ENCODE assay signal across 8 cellular contexts in genomic region chr1:167627615-167627864, GRCh38. TPM values are rescaled to one million over a fixed set of nuclear protein-coding genes. Genes with fewer than 3 reads are reported as not detected.
A peak's percentile ranks its signal among the peaks of the same experiment; 100 is the strongest.
DNase-seq lines count a peak whose midpoint lies in the region; ATAC-seq and TF ChIP-seq lines count a peak whose summit lies in the region.

No MANE protein-coding gene starts in this region.

- H3K9me3 ChIP-seq in SU-DHL-6 (ENCODE audit: insufficient read depth, low read length) = no peaks in the 10 kb centered on the region
- no peaks in the 10 kb centered on the region for H3K9me3 ChIP-seq in mucosa of descending colon
- no peaks in the 10 kb centered on the region for H3K9me3 ChIP-seq in vagina

- H3K9ac ChIP-seq in SU-DHL-6 (ENCODE audit: low read length) = peak overlapping the region; percentile 94

- no peaks in the 10 kb centered on the region for H3K27me3 ChIP-seq in SU-DHL-6 (ENCODE audit: low read length)
- H3K27me3 ChIP-seq in vagina = no peaks in the 10 kb centered on the region

- H2AFZ ChIP-seq in SU-DHL-6 (ENCODE audit: low read depth, low read length, severe bottlenecking) = peak overlapping the region; percentile 37

- peaks cover 26% of the 10 kb centered on the region for H3F3A ChIP-seq in SU-DHL-6 (ENCODE audit: insufficient read depth)

- TF ChIP-seq CTCF in GM12865 (IDR thresholded peaks at IDR 0.05; ENCODE audit: insufficient read depth, low read depth, low read length, missing control alignments) (no peak), SU-DHL-6 (IDR thresholded peaks at IDR 0.05; ENCODE audit: insufficient read depth, low read length, poor library complexity, severe bottlenecking) (no peak), mucosa of descending colon (IDR thresholded peaks at IDR 0.05) (no peak), vagina (IDR thresholded peaks at IDR 0.05) (no peak)

- peak overlapping the region; percentile 85 for H3K4me2 ChIP-seq in SU-DHL-6 (ENCODE audit: low read depth, low read length, poor library complexity, severe bottlenecking)

- in situ Hi-C loops in G401 (cut with HindIII; ENCODE audit: low sequenced_read_pairs) = no loop called here

- H3K4me1 ChIP-seq in mucosa of descending colon (ENCODE audit: low read depth) (peaks cover 6% of the 10 kb centered on the region), vagina (no peaks in the 10 kb centered on the region)

- no peak for TF ChIP-seq POLR2A in vagina (IDR thresholded peaks at IDR 0.05)

- H3K4me3 ChIP-seq in GM12865 (ENCODE audit: low read depth, low read length) (peak overlapping the region; percentile 88), SU-DHL-6 (ENCODE audit: insufficient read depth, low read length, poor library complexity, severe bottlenecking) (peak overlapping the region; percentile 20), mucosa of descending colon (no peak overlapping the region), vagina (no peak overlapping the region)

- ATAC-seq in HG02763 (IDR thresholded peaks at IDR 0.05; ENCODE audit: unreplicated experiment) (peak; percentile 2), mucosa of descending colon (peak; percentile 33)

- DNase-seq in GM12865 (ENCODE audit: low read depth) (peak; percentile 71), mucosa of descending colon (no peak), vagina (ENCODE audit: extremely low spot score in 2 of 2) (no peak), G401 (ENCODE audit: low spot score) (no peak), activated gamma-delta T cell treated with Interleukin-2 at 50 U/mL for 16 hours (no peak)
- no peak for DNase-seq in stimulated activated CD4-positive, alpha-beta T cell treated with anti-CD3 and anti-CD28 coated beads, Interleukin-12 subunit alpha, Interleukin-12 subunit beta, amount 100 ng/mL, for 4 hours

- H3K36me3 ChIP-seq in SU-DHL-6 (ENCODE audit: low read length) (no peaks in the 10 kb centered on the region), mucosa of descending colon (ENCODE audit: low read depth) (no peaks in the 10 kb centered on the region), vagina (no peaks in the 10 kb centered on the region)

- intact Hi-C loops in mucosa of descending colon (cut with DNase I, micrococcal nuclease) (no loop called here), vagina (cut with DNase I) (loop anchor here (5.0 kb wide), 1 partner anchor 1630 kb away; no protein-coding TSS in a partner anchor)

- H3K79me2 ChIP-seq in SU-DHL-6 (ENCODE audit: insufficient read depth, low read length) = peaks cover 29% of the 10 kb centered on the region

- no peaks in the 10 kb centered on the region for H3K9me2 ChIP-seq in SU-DHL-6 (replicated peaks; ENCODE audit: insufficient read depth, low read length)

- no peaks in the 10 kb centered on the region for H4K20me1 ChIP-seq in SU-DHL-6 (ENCODE audit: low read depth, low read length)

- H3K27ac ChIP-seq in SU-DHL-6 (ENCODE audit: low read depth, low read length) = peak overlapping the region; percentile 97
- no peak overlapping the region for H3K27ac ChIP-seq in vagina

RNA-seq across cellular contexts. Expression of gene RCSD1, which starts 2.5 kb away (rescaled TPM):
- 10 to 100 TPM in 1 of 3 donors, 1 to 10 TPM in 2; 3.9 to 10.8 (median 8.4) TPM for total RNA-seq in mucosa of descending colon
- total RNA-seq in vagina = 11.5 TPM
- total RNA-seq in G401 (2014; rRNA removed; shearing (Covaris generic)) = not detected in 2 replicates

Comparison
In these comparisons a context has a peak if more than half of its experiments do, and no peak if none do; other contexts are left out.
1. H3K4me3 ChIP-seq: peak in GM12865 (single experiment) and SU-DHL-6 (single experiment); none in mucosa of descending colon (single experiment) and vagina (0 of 2).